Comparison of ENCODE assay signal across 8 cellular contexts in genomic region chr6:27893059-27893835, GRCh38. TPM values are rescaled to one million over a fixed set of nuclear protein-coding genes. Genes with fewer than 3 reads are reported as not detected.
DNase-seq lines count a peak whose midpoint lies in the region; ATAC-seq, FAIRE-seq and TF ChIP-seq lines count a peak whose summit lies in the region.

No MANE protein-coding gene starts in this region.

- POLR2A ChIA-PET in MCF 10A (lab: Yijun Ruan, JAX), result interaction anchor here (0.5 to 11.6 kb wide), 67 partner anchors 9 to 1873 kb away, joined by 3 to 644 read pairs (median 5); a partner anchor contains a TSS

- under 1% methylated on average over 41 of the region's 41 CpGs for WGBS in smooth muscle cell (ENCODE audit: low lambda C conversion rate)

- peak overlapping the region; percentile 55 for H3K9ac ChIP-seq in smooth muscle cell (ENCODE audit: low read depth)

- no peak overlapping the region for H3K27ac Mint-ChIP-seq in MCF 10A (ENCODE audit: low read depth, unreplicated experiment)

- TF ChIP-seq CTCF in MCF 10A (IDR thresholded peaks at IDR 0.05; ENCODE audit: unreplicated experiment), result no peak
- no peak for TF ChIP-seq CTCF in smooth muscle cell (IDR thresholded peaks at IDR 0.05; ENCODE audit: borderline replicate concordance, insufficient read depth, poor library complexity, severe bottlenecking)

- H3K36me3 Mint-ChIP-seq in MCF 10A (ENCODE audit: insufficient read depth, unreplicated experiment), result peaks cover 6% of the 10 kb centered on the region

- no peaks in the 10 kb centered on the region for H3K27me3 Mint-ChIP-seq in MCF 10A (ENCODE audit: insufficient read depth, unreplicated experiment)

- peak; percentile 37 for ATAC-seq in GM18520 (IDR thresholded peaks at IDR 0.05; ENCODE audit: unreplicated experiment)
- ATAC-seq in HG03060 (IDR thresholded peaks at IDR 0.05; ENCODE audit: low read depth, unreplicated experiment), result peak; percentile 58

- peak overlapping the region; percentile 44 for H2AFZ ChIP-seq in smooth muscle cell (ENCODE audit: low read depth)

- peaks cover 34% of the 10 kb centered on the region for H3F3A ChIP-seq in smooth muscle cell (ENCODE audit: low read depth)

- TSS peak; percentile 91 for BruUV-seq in MCF 10A (replicated peaks; lab: Mats Ljungman, UMichigan)

- intact Hi-C loops in MCF 10A (cut with micrococcal nuclease), result loop anchor here (1.0 to 10.0 kb wide), 6 partner anchors 26 to 1861 kb away; a partner anchor contains a TSS

- H3K4me3 ChIP-seq in smooth muscle cell, result peak overlapping the region; percentile 96

- no peak overlapping the region for H3K4me3 Mint-ChIP-seq in MCF 10A (ENCODE audit: unreplicated experiment)

- CTCF ChIA-PET in MCF 10A (lab: Yijun Ruan, JAX), result interaction anchor here (0.5 to 5.4 kb wide), 13 partner anchors 9 to 1438 kb away, joined by 3 to 74 read pairs (median 3); a partner anchor contains a TSS

- H3K27me3 ChIP-seq in smooth muscle cell (ENCODE audit: low read depth), result no peaks in the 10 kb centered on the region

- H3K27ac ChIP-seq in smooth muscle cell (ENCODE audit: low read depth), result peak overlapping the region; percentile 69

- H3K9me3 Mint-ChIP-seq in MCF 10A (ENCODE audit: unreplicated experiment), result no peaks in the 10 kb centered on the region

- no peaks in the 10 kb centered on the region for H3K36me3 ChIP-seq in smooth muscle cell (ENCODE audit: low read depth)

- peak; percentile 96 for FAIRE-seq in TTC549 (lab: Jason Lieb, UNC)

- H3K4me2 ChIP-seq in smooth muscle cell, result peak overlapping the region; percentile 96

- H3K9me3 ChIP-seq in smooth muscle cell (replicated peaks; ENCODE audit: low read depth), result no peaks in the 10 kb centered on the region

- no peaks in the 10 kb centered on the region for H4K20me1 ChIP-seq in smooth muscle cell (ENCODE audit: low read depth)

- H3K4me1 Mint-ChIP-seq in MCF 10A (ENCODE audit: insufficient read depth, unreplicated experiment), result peaks cover 12% of the 10 kb centered on the region

- H3K79me2 ChIP-seq in smooth muscle cell (ENCODE audit: low read depth), result no peaks in the 10 kb centered on the region

- DNase-seq in A172 (ENCODE audit: low spot score) (peak; percentile 98), NCI-H2107 (lab: John Stamatoyannopoulos, UW) (peak; percentile 66), MCF 10A (ENCODE audit: unreplicated experiment) (peak; percentile 98), iPS-NIHi11 (ENCODE audit: low spot score) (peak; percentile 74), smooth muscle cell (lab: John Stamatoyannopoulos, UW; ENCODE audit: unreplicated experiment) (peak; percentile 52)

- peaks cover 14% of the 10 kb centered on the region for H3K4me1 ChIP-seq in smooth muscle cell (ENCODE audit: low read depth)

RNA-seq across cellular contexts. Expression of gene OR2B2, which starts 18.9 kb away (rescaled TPM):
- total RNA-seq in A172 (2014; rRNA removed; shearing (Covaris generic)), result not detected in 2 replicates
- total RNA-seq in MCF 10A (2022) (not detected in 2 replicates), smooth muscle cell (not detected in 2 replicates)
- polyA plus RNA-seq in smooth muscle cell, result not detected in 2 replicates

Comparison
In these comparisons a context has a peak if more than half of its experiments do, and no peak if none do; other contexts are left out.
1. Peak in every context shown above with its lines: DNase-seq, ATAC-seq, H3K4me3 ChIP-seq and H3K27ac ChIP-seq.